8 cellular contexts compared by ENCODE assay signal in genomic region chr19:19538767-19539166, GRCh38. TPM values are rescaled to one million over a fixed set of nuclear protein-coding genes. Genes with fewer than 3 reads are reported as not detected.
DNase-seq lines count a peak whose midpoint lies in the region; ATAC-seq and TF ChIP-seq lines count a peak whose summit lies in the region.
"Had no signal": no experiment of that assay in that cellular context is flagged by ENCODE, and none has a peak within 500 bp of the region (broad histone marks: within the 10 kb centered on the region; RNA-seq: fewer than 3 reads in every experiment).

No MANE protein-coding gene starts in this region.

- no peaks in the 10 kb centered on the region for H3K27me3 ChIP-seq in CD4-positive, alpha-beta T cell (ENCODE audit: control insufficient read depth, insufficient read depth, low read length)
- no peaks in the 10 kb centered on the region for H3K27me3 ChIP-seq in GM23248 (replicated peaks; ENCODE audit: insufficient read depth)
- no peaks in the 10 kb centered on the region for H3K27me3 ChIP-seq in naive thymus-derived CD4-positive, alpha-beta T cell (ENCODE audit: control insufficient read depth in 2 of 2, insufficient read depth in 2 of 2, low read length in 2 of 2)

- no peaks in the 10 kb centered on the region for H3K27me3 Mint-ChIP-seq in CD4-positive, alpha-beta T cell
- peaks cover 0 to 31% (median 4%) of the 10 kb centered on the region in 5 donors for H3K27me3 Mint-ChIP-seq in naive thymus-derived CD4-positive, alpha-beta T cell
- peaks cover 5% of the 10 kb centered on the region for H3K27me3 Mint-ChIP-seq in activated CD4-positive, alpha-beta memory T cell treated with anti-CD3 and anti-CD28 coated beads for 36 hours

- H4K20me1 ChIP-seq in GM23248 (ENCODE audit: insufficient read depth) = no peaks in the 10 kb centered on the region

- no peaks in the 10 kb centered on the region for H3K36me3 ChIP-seq in GM23248 (ENCODE audit: low read depth)
- H3K36me3 ChIP-seq in naive thymus-derived CD4-positive, alpha-beta T cell (ENCODE audit: control insufficient read depth in 2 of 3, insufficient read depth in 3 of 3, low read length in 3 of 3) = no peaks in the 10 kb centered on the region

- in situ Hi-C loops in GM23248 (cut with MboI) (loop anchor here (5.0 to 25.0 kb wide), 3 partner anchors 104 to 699 kb away; partner anchors contain the start of gene GMIP), KBM-7 (cut with MboI; ENCODE audit: low pct_unique_long_range_greater_than_20kb, low sequenced_read_pairs) (loop anchor here (10.0 to 25.0 kb wide), 2 partner anchors 106 to 399 kb away; partner anchors contain the start of gene GMIP)

- H3K4me3 Mint-ChIP-seq in CD4-positive, alpha-beta T cell = peak overlapping the region; percentile 70
- peak overlapping the region; percentile 10 to 83 (median 66) for H3K4me3 Mint-ChIP-seq in naive thymus-derived CD4-positive, alpha-beta T cell
- H3K4me3 Mint-ChIP-seq in activated CD4-positive, alpha-beta memory T cell treated with anti-CD3 and anti-CD28 coated beads for 36 hours = no peak overlapping the region

- no peak overlapping the region for H3K9ac ChIP-seq in GM23248

- H3K27ac Mint-ChIP-seq in CD4-positive, alpha-beta T cell = peak overlapping the region; percentile 10
- H3K27ac Mint-ChIP-seq in naive thymus-derived CD4-positive, alpha-beta T cell = peak overlapping the region in 6 of 9 donors; percentile 13 to 77 (median 44)
- H3K27ac Mint-ChIP-seq in activated CD4-positive, alpha-beta memory T cell treated with anti-CD3 and anti-CD28 coated beads for 36 hours = no peak overlapping the region

- H3K9me3 ChIP-seq in CD4-positive, alpha-beta T cell (ENCODE audit: control insufficient read depth, low read length) = no peaks in the 10 kb centered on the region
- no peaks in the 10 kb centered on the region for H3K9me3 ChIP-seq in GM23248 (ENCODE audit: low read depth)
- H3K9me3 ChIP-seq in naive thymus-derived CD4-positive, alpha-beta T cell (ENCODE audit: control insufficient read depth in 2 of 3, low read length in 3 of 3) = no peaks in the 10 kb centered on the region

- H3K79me2 ChIP-seq in GM23248 (ENCODE audit: insufficient read depth) = no peaks in the 10 kb centered on the region

- WGBS in GM23248 (ENCODE audit: low coverage in 1 of 2, low lambda C conversion rate in 2 of 2, missing lambda C conversion rate in 2 of 2), 2 experiments = 12 to 21% methylated on average over 7 of the region's 7 CpGs

- TF ChIP-seq CTCF in CD4-positive, alpha-beta T cell (IDR thresholded peaks at IDR 0.05) = no peak

- peak overlapping the region; percentile 51 for H3K4me2 ChIP-seq in GM23248 (ENCODE audit: unreplicated experiment)

- H3F3A ChIP-seq in GM23248 (ENCODE audit: insufficient read depth) = no peaks in the 10 kb centered on the region

- no peak overlapping the region for H3K27ac ChIP-seq in CD4-positive, alpha-beta T cell (ENCODE audit: low read depth, low read length)
- H3K27ac ChIP-seq in GM23248 = no peak overlapping the region
- no peak overlapping the region for H3K27ac ChIP-seq in naive thymus-derived CD4-positive, alpha-beta T cell (ENCODE audit: low read depth, low read length)

- intact Hi-C loops in CD4-positive, alpha-beta T cell (cut with DNase I, micrococcal nuclease) = loop anchor here in 1 of 2 experiments (5.0 kb wide), 2 partner anchors 54 to 199 kb away; no protein-coding TSS in a partner anchor
- intact Hi-C loops in naive thymus-derived CD4-positive, alpha-beta T cell (cut with micrococcal nuclease) = loop anchor here in 1 of 2 donors (2.0 to 5.0 kb wide), 2 partner anchors 60 to 284 kb away; partner anchors contain the start of gene ZNF506
- intact Hi-C loops in activated CD4-positive, alpha-beta memory T cell treated with anti-CD3 and anti-CD28 coated beads for 36 hours (cut with micrococcal nuclease) = no loop called here

- no peak overlapping the region for H2AFZ ChIP-seq in GM23248

- H3K4me3 ChIP-seq in GM23248 = no peak overlapping the region; the same call in 1 of the 2 replicates
- H3K4me3 ChIP-seq in naive thymus-derived CD4-positive, alpha-beta T cell (ENCODE audit: low read length) = no peak overlapping the region

- POLR2A ChIA-PET in CD4-positive, alpha-beta T cell (lab: Charles Lee) = interaction anchor here (0.7 to 1.3 kb wide), 6 partner anchors 10 to 283 kb away, joined by 3 to 7 read pairs (median 3); partner anchors contain the start of genes ATP13A1, ZNF101, ZNF14 and ZNF506
- POLR2A ChIA-PET in naive thymus-derived CD4-positive, alpha-beta T cell (lab: Charles Lee) = interaction anchor here (0.6 to 1.1 kb wide), 2 partner anchors 21 to 1258 kb away, joined by 3 to 6 read pairs; no protein-coding TSS in a partner anchor
- POLR2A ChIA-PET in activated CD4-positive, alpha-beta memory T cell treated with anti-CD3 and anti-CD28 coated beads for 36 hours (lab: Charles Lee) = interaction anchor here (0.7 kb wide), 1 partner anchor 30 kb away, joined by 6 read pairs; no protein-coding TSS in a partner anchor

- no peak for ATAC-seq in CD4-positive, alpha-beta T cell (ENCODE audit: poor library complexity)
- no peak for ATAC-seq in naive thymus-derived CD4-positive, alpha-beta T cell
- ATAC-seq in HG03039 (IDR thresholded peaks at IDR 0.05; ENCODE audit: unreplicated experiment) = no peak

- H3K4me1 ChIP-seq in GM23248 (ENCODE audit: insufficient read depth) = no peaks in the 10 kb centered on the region
- H3K4me1 ChIP-seq in naive thymus-derived CD4-positive, alpha-beta T cell (ENCODE audit: control insufficient read depth in 2 of 2, insufficient read depth in 2 of 2, low read length in 2 of 2) = peaks cover 15 to 25% of the 10 kb centered on the region in 2 donors

- no peaks in the 10 kb centered on the region for H3K9me2 ChIP-seq in GM23248 (ENCODE audit: insufficient read depth)

- CTCF ChIA-PET in CD4-positive, alpha-beta T cell (lab: Charles Lee) = interaction anchor here (1.0 to 1.1 kb wide), 2 partner anchors 16 to 105 kb away, joined by 3 to 4 read pairs; partner anchors contain the start of gene GMIP
- CTCF ChIA-PET in naive thymus-derived CD4-positive, alpha-beta T cell (lab: Charles Lee) = interaction anchor here (0.8 to 1.0 kb wide), 2 partner anchors 9 to 17 kb away, joined by 3 read pairs; no protein-coding TSS in a partner anchor
- CTCF ChIA-PET in activated CD4-positive, alpha-beta memory T cell treated with anti-CD3 and anti-CD28 coated beads for 36 hours (lab: Charles Lee) = interaction anchor here (1.2 to 3.3 kb wide), 2 partner anchors 15 to 105 kb away, joined by 6 to 35 read pairs; partner anchors contain the start of gene GMIP

- no peak for DNase-seq in CD4-positive, alpha-beta T cell
- DNase-seq in GM23248 (peak; percentile 24), amniotic epithelial cell (ENCODE audit: low read depth) (peak; percentile 27), KBM-7 (no peak)
- no peak for DNase-seq in naive thymus-derived CD4-positive, alpha-beta T cell
- DNase-seq in activated CD4-positive, alpha-beta memory T cell treated with anti-CD3 and anti-CD28 coated beads for 36 hours = no peak
- DNase-seq: activated CD4-positive, alpha-beta T cell treated with anti-CD3 and anti-CD28 coated beads for 1 hour had no signal

- peaks cover 39% of the 10 kb centered on the region for H3K4me1 Mint-ChIP-seq in CD4-positive, alpha-beta T cell (ENCODE audit: low read depth)
- H3K4me1 Mint-ChIP-seq in naive thymus-derived CD4-positive, alpha-beta T cell = peaks cover 16 to 44% (median 36%) of the 10 kb centered on the region in 7 donors
- H3K4me1 Mint-ChIP-seq in activated CD4-positive, alpha-beta memory T cell treated with anti-CD3 and anti-CD28 coated beads for 36 hours (ENCODE audit: low read depth) = peaks cover 26% of the 10 kb centered on the region

- no peaks in the 10 kb centered on the region for H3K9me3 Mint-ChIP-seq in CD4-positive, alpha-beta T cell
- peaks cover 0 to 4% (median 0%) of the 10 kb centered on the region in 11 donors for H3K9me3 Mint-ChIP-seq in naive thymus-derived CD4-positive, alpha-beta T cell
- H3K9me3 Mint-ChIP-seq in activated CD4-positive, alpha-beta memory T cell treated with anti-CD3 and anti-CD28 coated beads for 36 hours = no peaks in the 10 kb centered on the region

- no peaks in the 10 kb centered on the region for H3K36me3 Mint-ChIP-seq in CD4-positive, alpha-beta T cell (ENCODE audit: low read depth)
- H3K36me3 Mint-ChIP-seq in naive thymus-derived CD4-positive, alpha-beta T cell = peaks cover 0 to 7% (median 0%) of the 10 kb centered on the region in 5 donors
- H3K36me3 Mint-ChIP-seq in activated CD4-positive, alpha-beta memory T cell treated with anti-CD3 and anti-CD28 coated beads for 36 hours = no peaks in the 10 kb centered on the region

RNA-seq across cellular contexts. Expression of gene CILP2, which starts 0.7 kb away (rescaled TPM):
- 1 to 10 TPM; 1.1 to 1.7 TPM for total RNA-seq in CD4-positive, alpha-beta T cell
- 0.11 and 0.25 TPM in 2 replicates for total RNA-seq in GM23248 (2014; rRNA removed; shearing (Covaris generic))
- 0.48 and 0.62 TPM in 2 replicates for polyA plus RNA-seq in GM23248 (2016; fragmentation: Nextera tagmentation; extraction: Ambion mirVana)
- under 1 TPM in 4 of 5 experiments, not detected in 1; 0.32 to 0.53 (median 0.49) TPM for total RNA-seq in naive thymus-derived CD4-positive, alpha-beta T cell
- polyA plus RNA-seq in naive thymus-derived CD4-positive, alpha-beta T cell = under 1 TPM; 0.27 to 0.69 TPM
- total RNA-seq in activated CD4-positive, alpha-beta memory T cell treated with anti-CD3 and anti-CD28 coated beads for 36 hours = under 1 TPM; 0.44 to 0.50 TPM

RNA-seq across cellular contexts. Expression of gene YJEFN3, which starts 10.1 kb away (rescaled TPM):
- total RNA-seq in CD4-positive, alpha-beta T cell = 1 to 10 TPM; 3.7 to 4.4 TPM
- 0.25 TPM in 1 of 2 replicates, not detected in the other for total RNA-seq in GM23248 (2014; rRNA removed; shearing (Covaris generic))
- polyA plus RNA-seq in GM23248 (2016; fragmentation: Nextera tagmentation; extraction: Ambion mirVana) = 1.3 and 2.4 TPM in 2 replicates
- 10 to 100 TPM in 3 of 5 experiments, 1 to 10 TPM in 2; 3.3 to 18.2 (median 12.7) TPM for total RNA-seq in naive thymus-derived CD4-positive, alpha-beta T cell
- under 1 TPM in 1 of 2 donors, not detected in 1; 0.68 TPM for polyA plus RNA-seq in naive thymus-derived CD4-positive, alpha-beta T cell
- total RNA-seq in activated CD4-positive, alpha-beta memory T cell treated with anti-CD3 and anti-CD28 coated beads for 36 hours = 1 to 10 TPM; 6.9 to 8.2 TPM

RNA-seq across cellular contexts. Expression of gene NDUFA13, which starts 22.7 kb away (rescaled TPM):
- 100 to 1,000 TPM; 145 to 156 TPM for total RNA-seq in CD4-positive, alpha-beta T cell
- 18.3 and 92.4 TPM in 2 replicates for total RNA-seq in GM23248 (2014; rRNA removed; shearing (Covaris generic))
- polyA plus RNA-seq in GM23248 (2016; fragmentation: Nextera tagmentation; extraction: Ambion mirVana) = 466 and 474 TPM in 2 replicates
- total RNA-seq in naive thymus-derived CD4-positive, alpha-beta T cell = 100 to 1,000 TPM; 172 to 362 (median 176) TPM
- polyA plus RNA-seq in naive thymus-derived CD4-positive, alpha-beta T cell = 100 to 1,000 TPM; 363 to 380 TPM
- total RNA-seq in activated CD4-positive, alpha-beta memory T cell treated with anti-CD3 and anti-CD28 coated beads for 36 hours = 100 to 1,000 TPM; 365 to 374 TPM

RNA-seq across cellular contexts. Expression of gene TSSK6, which starts 23.4 kb away (rescaled TPM):
- total RNA-seq in CD4-positive, alpha-beta T cell = 1 to 10 TPM; 3.4 to 5.5 TPM
- total RNA-seq in GM23248 (2014; rRNA removed; shearing (Covaris generic)) = 0.25 and 2.3 TPM in 2 replicates
- polyA plus RNA-seq in GM23248 (2016; fragmentation: Nextera tagmentation; extraction: Ambion mirVana) = 0.70 and 0.95 TPM in 2 replicates
- total RNA-seq in naive thymus-derived CD4-positive, alpha-beta T cell = 10 to 100 TPM in 1 of 5 experiments, 1 to 10 TPM in 4; 3.3 to 11.3 (median 5.2) TPM
- 1 to 10 TPM; 1.4 to 4.2 TPM for polyA plus RNA-seq in naive thymus-derived CD4-positive, alpha-beta T cell
- 1 to 10 TPM; 3.1 to 4.7 TPM for total RNA-seq in activated CD4-positive, alpha-beta memory T cell treated with anti-CD3 and anti-CD28 coated beads for 36 hours

Comparison
In these comparisons a context has a peak if more than half of its experiments do, and no peak if none do; other contexts are left out.
1. DNase-seq: peak in GM23248 (single experiment) and amniotic epithelial cell (single experiment); none in CD4-positive, alpha-beta T cell (0 of 10), naive thymus-derived CD4-positive, alpha-beta T cell (0 of 9), activated CD4-positive, alpha-beta memory T cell treated with anti-CD3 and anti-CD28 coated beads for 36 hours (single experiment) and KBM-7 (single experiment).